In genomic region chrX:123764967-123765871, GRCh38 we compare ENCODE assay signal across 8 cellular contexts. TPM values are rescaled to one million over a fixed set of nuclear protein-coding genes. Genes with fewer than 3 reads are reported as not detected.
DNase-seq lines count a peak whose midpoint lies in the region; ATAC-seq, FAIRE-seq and TF ChIP-seq lines count a peak whose summit lies in the region.

No MANE protein-coding gene starts in this region.

- no peaks in the 10 kb centered on the region for H3K36me3 Mint-ChIP-seq in WTC11

- DNase-seq in AG08396 (ENCODE audit: low spot score) (peak; percentile 87), NCI-H2196 treated with DMSO at 0.1 percent for 48 hours (lab: John Stamatoyannopoulos, UW; ENCODE audit: unreplicated experiment) (peak; percentile 65), WTC11 (ENCODE audit: low spot score) (peak; percentile 80), caudate nucleus (lab: John Stamatoyannopoulos, UW) (peak in 59 of 61 donors; percentile 0 to 85 (median 66))
- DNase-seq in stimulated activated CD4-positive, alpha-beta T cell treated with anti-CD3 and anti-CD28 coated beads, Interleukin-12 subunit alpha, Interleukin-12 subunit beta, amount 100 ng/mL, for 24 hours (ENCODE audit: low read depth in 2 of 2) = peak; percentile 37 to 70

- TF ChIP-seq CTCF in WTC11 (IDR thresholded peaks at IDR 0.05) = no peak

- CTCF ChIA-PET in WTC11 (lab: Charles Lee) = interaction anchor here (1.5 kb wide), 1 partner anchor 13 kb away, joined by 7 read pairs; no protein-coding TSS in a partner anchor

- peak overlapping the region; percentile 89 for H3K27ac Mint-ChIP-seq in WTC11

- POLR2A ChIA-PET in WTC11 (lab: Charles Lee) = no interaction called here

- H3K9me3 Mint-ChIP-seq in WTC11 = no peaks in the 10 kb centered on the region

- peaks cover 4% of the 10 kb centered on the region for H3K4me1 Mint-ChIP-seq in WTC11

- peak overlapping the region; percentile 93 for H3K27ac ChIP-seq in caudate nucleus (ENCODE audit: low read depth, low read length)

- H3K4me3 Mint-ChIP-seq in WTC11 = peak overlapping the region; percentile 68

- H3K27me3 Mint-ChIP-seq in WTC11 (ENCODE audit: low read depth) = no peaks in the 10 kb centered on the region; the same call in 1 of the 2 replicates

- ATAC-seq in GM19023 (IDR thresholded peaks at IDR 0.05; ENCODE audit: unreplicated experiment) = peak; percentile 93
- peak; percentile 92 for ATAC-seq in HG03159 (IDR thresholded peaks at IDR 0.05; ENCODE audit: unreplicated experiment)
- ATAC-seq in WTC11 = peak; percentile 100

- FAIRE-seq in islet of Langerhans (lab: Jason Lieb, UNC) = peak; percentile 73

TF ChIP-seq in WTC11, 78 proteins besides CTCF, POLR2A, EP300 and RAD21:
- TF ChIP-seq E2F5 (CRISPR knock-in tag; IDR thresholded peaks at IDR 0.05) (peak; percentile 53; the same call in 1 of the 2 replicates), ZSCAN18 (CRISPR knock-in tag; IDR thresholded peaks at IDR 0.05) (no peak), NR2C2 (CRISPR knock-in tag; IDR thresholded peaks at IDR 0.05) (no peak), HMGA2 (CRISPR knock-in tag; IDR thresholded peaks at IDR 0.05) (no peak), SP1 (CRISPR knock-in tag; conservative IDR thresholded peaks at IDR 0.05) (peak; percentile 50; the same call in 1 of the 2 replicates), GTF2I (CRISPR knock-in tag; conservative IDR thresholded peaks at IDR 0.05) (no peak)

RNA-seq across cellular contexts. Expression of gene THOC2, which starts 32.4 kb away (rescaled TPM):
- total RNA-seq in WTC11 (2021) = 66.1 to 68.3 TPM (median 67.6 TPM) in 3 replicates

Comparison
In these comparisons a context has a peak if more than half of its experiments do, and no peak if none do; other contexts are left out.
1. Peak in every context shown above with its lines: DNase-seq, ATAC-seq and H3K27ac ChIP-seq.